10 cellular contexts compared by ENCODE assay signal in genomic region chr7:155377837-155378579, GRCh38.
DNase-seq lines count a peak whose midpoint lies in the region; ATAC-seq and TF ChIP-seq lines count a peak whose summit lies in the region.
"Had no signal": no experiment of that assay in that cellular context is flagged by ENCODE, and none has a peak within 500 bp of the region (broad histone marks: within the 10 kb centered on the region; RNA-seq: fewer than 3 reads in every experiment).

No MANE protein-coding gene starts in this region.

- H3K4me3 ChIP-seq in AG09309 (ENCODE audit: control insufficient read depth, low read depth, low read length) = peak overlapping the region; percentile 22
- peak overlapping the region; percentile 4 for H3K4me3 ChIP-seq in NT2/D1 (ENCODE audit: insufficient read length, low read depth)
- peak overlapping the region; percentile 1 for H3K4me3 ChIP-seq in epithelial cell of proximal tubule (ENCODE audit: low read depth, low read length)
- H3K4me3 ChIP-seq in naive thymus-derived CD4-positive, alpha-beta T cell (ENCODE audit: low read length) = no peak overlapping the region

- TF ChIP-seq CTCF in AG09309 (IDR thresholded peaks at IDR 0.05; ENCODE audit: control insufficient read depth, insufficient read depth, low read depth, low read length, missing control alignments) (no peak), epithelial cell of proximal tubule (conservative IDR thresholded peaks at IDR 0.05; ENCODE audit: low read depth, low read length) (no peak), neural crest cell (conservative IDR thresholded peaks at IDR 0.05) (no peak)

- intact Hi-C loops in naive thymus-derived CD4-positive, alpha-beta T cell (cut with micrococcal nuclease) = loop anchor here in 1 of 2 donors (2.0 to 5.0 kb wide), 5 partner anchors 79 to 1624 kb away; partner anchors contain the start of gene SHH

- H3K9ac ChIP-seq in NT2/D1 (ENCODE audit: insufficient read length, low read depth) = no peak overlapping the region

- CTCF ChIA-PET in naive thymus-derived CD4-positive, alpha-beta T cell (lab: Charles Lee) = no interaction called here

- POLR2A ChIA-PET in naive thymus-derived CD4-positive, alpha-beta T cell (lab: Charles Lee) = no interaction called here

- H3K27ac ChIP-seq in naive thymus-derived CD4-positive, alpha-beta T cell (ENCODE audit: low read depth, low read length) = no peak overlapping the region
- H3K27ac ChIP-seq: epithelial cell of prostate, Peyer's patch had no signal

- H3K9me3 ChIP-seq in NT2/D1 (ENCODE audit: insufficient read depth, low read length) = no peaks in the 10 kb centered on the region
- H3K9me3 ChIP-seq in naive thymus-derived CD4-positive, alpha-beta T cell (ENCODE audit: control insufficient read depth in 2 of 3, low read length in 3 of 3) = no peaks in the 10 kb centered on the region
- H3K9me3 ChIP-seq: Peyer's patch had no signal

- no peak overlapping the region for H3K27ac Mint-ChIP-seq in neural crest cell (ENCODE audit: unreplicated experiment)
- H3K27ac Mint-ChIP-seq in naive thymus-derived CD4-positive, alpha-beta T cell = no peak overlapping the region

- peaks cover 31% of the 10 kb centered on the region for H3K4me1 Mint-ChIP-seq in neural crest cell
- H3K4me1 Mint-ChIP-seq in naive thymus-derived CD4-positive, alpha-beta T cell = peaks cover 26 to 70% (median 51%) of the 10 kb centered on the region in 7 donors

- ATAC-seq in HG03135 (IDR thresholded peaks at IDR 0.05; ENCODE audit: unreplicated experiment) (no peak), HG03442 (IDR thresholded peaks at IDR 0.05; ENCODE audit: unreplicated experiment) (no peak)
- no peak for ATAC-seq in naive thymus-derived CD4-positive, alpha-beta T cell

- H3K36me3 Mint-ChIP-seq in neural crest cell (ENCODE audit: low read depth) = peaks cover 2% of the 10 kb centered on the region
- H3K36me3 Mint-ChIP-seq in naive thymus-derived CD4-positive, alpha-beta T cell = peaks cover 0 to 4% (median 0%) of the 10 kb centered on the region in 5 donors

- H3K27me3 Mint-ChIP-seq in neural crest cell (ENCODE audit: low read depth) = peaks cover 97% of the 10 kb centered on the region
- H3K27me3 Mint-ChIP-seq in naive thymus-derived CD4-positive, alpha-beta T cell = peaks cover 71 to 88% (median 82%) of the 10 kb centered on the region in 5 donors

- no peak for DNase-seq in AG09309 (ENCODE audit: low read depth)
- no peak for DNase-seq in NT2/D1 (ENCODE audit: low read depth, low spot score)
- no peak for DNase-seq in epithelial cell of proximal tubule (ENCODE audit: low read depth)
- no peak for DNase-seq in neural crest cell (ENCODE audit: low read depth, low spot score)
- DNase-seq in naive thymus-derived CD4-positive, alpha-beta T cell = no peak
- no peak for DNase-seq in SW480 (ENCODE audit: low spot score)

- H3K4me1 ChIP-seq in NT2/D1 (ENCODE audit: insufficient read depth, insufficient read length) = peaks cover 6% of the 10 kb centered on the region
- peaks cover 0 to 21% of the 10 kb centered on the region in 2 donors for H3K4me1 ChIP-seq in naive thymus-derived CD4-positive, alpha-beta T cell (ENCODE audit: control insufficient read depth in 2 of 2, insufficient read depth in 2 of 2, low read length in 2 of 2)

- no peaks in the 10 kb centered on the region for H3K9me3 Mint-ChIP-seq in neural crest cell
- H3K9me3 Mint-ChIP-seq in naive thymus-derived CD4-positive, alpha-beta T cell = peaks cover 0 to 2% (median 0%) of the 10 kb centered on the region in 11 donors

- peaks cover 100% of the 10 kb centered on the region for H3K27me3 ChIP-seq in NT2/D1 (ENCODE audit: insufficient read depth, insufficient read length)
- H3K27me3 ChIP-seq in naive thymus-derived CD4-positive, alpha-beta T cell (ENCODE audit: control insufficient read depth in 2 of 2, insufficient read depth in 2 of 2, low read length in 2 of 2) = peaks cover 0 to 14% of the 10 kb centered on the region in 2 donors

- peak overlapping the region; percentile 18 for H3K4me3 Mint-ChIP-seq in neural crest cell
- H3K4me3 Mint-ChIP-seq in naive thymus-derived CD4-positive, alpha-beta T cell = peak overlapping the region in 1 of 10 donors; percentile 25

- no peaks in the 10 kb centered on the region for H3K36me3 ChIP-seq in NT2/D1 (ENCODE audit: insufficient read depth, insufficient read length, low read length)
- H3K36me3 ChIP-seq in naive thymus-derived CD4-positive, alpha-beta T cell (ENCODE audit: control insufficient read depth in 2 of 3, insufficient read depth in 3 of 3, low read length in 3 of 3) = no peaks in the 10 kb centered on the region
- H3K36me3 ChIP-seq: Peyer's patch had no signal
